ENCODE assay signal across 8 cellular contexts in the genomic region with DNA sequence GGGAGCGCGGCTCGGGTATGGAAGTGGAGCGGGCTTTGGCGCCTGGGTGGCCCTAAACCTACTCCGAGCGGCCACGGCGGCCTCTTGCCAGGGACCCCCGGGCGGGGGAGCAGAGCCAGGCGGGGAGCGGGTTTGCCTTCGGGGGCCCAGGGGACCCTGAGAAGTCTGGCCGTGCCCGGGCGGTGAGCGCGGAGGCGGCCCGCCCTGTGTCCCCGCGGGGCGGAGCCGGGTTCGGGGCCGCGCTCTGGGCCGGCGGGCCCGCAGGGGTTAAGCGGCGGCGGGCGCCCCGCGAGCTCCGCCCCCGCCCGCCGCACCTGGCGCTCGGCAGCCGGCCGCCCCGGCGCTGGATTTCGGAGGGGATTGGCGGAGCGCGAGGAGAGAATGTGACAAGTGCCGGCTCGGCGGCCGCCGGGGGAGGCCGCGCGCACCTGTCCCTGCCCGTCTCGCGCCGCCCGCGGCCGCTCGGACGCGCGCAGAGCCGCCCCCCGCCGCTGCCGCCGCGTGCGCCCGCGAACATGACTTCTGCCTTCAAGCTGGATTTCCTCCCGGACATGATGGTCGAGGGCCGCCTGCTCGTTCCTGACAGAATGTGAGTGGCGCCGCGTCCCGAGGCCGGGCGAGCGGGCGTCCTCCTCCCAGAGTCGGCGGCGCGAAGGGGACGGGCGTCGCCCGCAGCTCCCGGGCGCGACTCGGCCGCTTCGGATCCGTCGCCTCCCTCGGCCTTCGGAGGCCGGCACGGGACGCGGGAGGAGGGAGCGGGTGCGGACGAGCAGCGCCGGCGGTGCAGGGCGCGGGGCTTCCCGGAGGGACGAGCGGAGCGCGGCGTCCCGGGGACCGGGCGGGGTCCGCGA. TPM values are rescaled to one million over a fixed set of nuclear protein-coding genes. Genes with fewer than 3 reads are reported as not detected.
DNase-seq lines count a peak whose midpoint lies in the region; ATAC-seq lines count a peak whose summit lies in the region.

A gene (plus strand): TSS at position 298 of the 851 bp plus-strand sequence. CDS start 218 bp downstream, at position 516.

- no peak within 1 kb of the TSS for H3K9ac ChIP-seq in SK-N-MC (ENCODE audit: insufficient read length)

- no peaks in the 10 kb centered on the region for H3K9me3 ChIP-seq in SK-N-MC (ENCODE audit: low read depth, low read length)
- H3K9me3 ChIP-seq in right cardiac atrium (ENCODE audit: control insufficient read depth, low read length), result no peaks in the 10 kb centered on the region

- H3K27me3 ChIP-seq in right cardiac atrium (ENCODE audit: control insufficient read depth, insufficient read depth), result no peaks in the 10 kb centered on the region

- intact Hi-C loops in right cardiac atrium (cut with DNase I), result loop anchor here in 2 of 4 donors (10.0 kb wide), 2 partner anchors 103 to 223 kb away; no protein-coding TSS in a partner anchor

- no peaks in the 10 kb centered on the region for H3K36me3 ChIP-seq in SK-N-MC (ENCODE audit: insufficient read depth, low read length)

- no peak within 1 kb of the TSS for H3K27ac ChIP-seq in SK-N-MC
- peak within 1 kb of the TSS; percentile 78 for H3K27ac ChIP-seq in adipose tissue (ENCODE audit: low read depth, low read length)
- peak within 1 kb of the TSS; percentile 94 for H3K27ac ChIP-seq in right cardiac atrium (ENCODE audit: low read length)

- peak; percentile 74 for ATAC-seq in HG03045 (IDR thresholded peaks at IDR 0.05; ENCODE audit: unreplicated experiment)
- ATAC-seq in right cardiac atrium, result peak; percentile 79
- no peak for ATAC-seq in GM18870 (IDR thresholded peaks at IDR 0.05; ENCODE audit: unreplicated experiment)

- H3K4me3 ChIP-seq in SK-N-MC, result peak within 1 kb of the TSS; percentile 33; the same call in 1 of the 2 replicates
- H3K4me3 ChIP-seq in right cardiac atrium (ENCODE audit: low read length), result peak within 1 kb of the TSS; percentile 66

- peaks cover 4% of the 10 kb centered on the region for H3K4me1 ChIP-seq in right cardiac atrium (ENCODE audit: control insufficient read depth, insufficient read depth, low read length)

- 0 to 1% (median 0%) methylated on average over 76 to 132 of the region's 132 CpGs for WGBS in adipose tissue, 3 donors
- 1% methylated on average over 132 of the region's 132 CpGs for whole genome bisulfite sequencing in right cardiac atrium

- DNase-seq in DMS53 (lab: John Stamatoyannopoulos, UW), result peak; percentile 74
- no peak for DNase-seq in DMS53 treated with DMSO at 0.1 percent for 48 hours (lab: John Stamatoyannopoulos, UW; ENCODE audit: unreplicated experiment)
- DNase-seq in SK-N-MC (ENCODE audit: low read depth, low spot score), result no peak
- peak; percentile 67 to 87 (median 86) for DNase-seq in right cardiac atrium
- no peak for DNase-seq in pulmonary artery endothelial cell (ENCODE audit: low read depth, low spot score)

RNA-seq across cellular contexts. Expression of the gene that starts here (rescaled TPM):
- polyA plus RNA-seq in adipose tissue (10 to 100 TPM in 2 of 3 donors, 1 to 10 TPM in 1; 3.5 to 26.7 (median 26.0) TPM), right cardiac atrium (19.4 TPM)
- total RNA-seq in right cardiac atrium (10 to 100 TPM; 73.7 to 87.0 (median 81.1) TPM), pulmonary artery endothelial cell (11.5 and 12.5 TPM in 2 replicates)

Comparison
In these comparisons a context has a peak if more than half of its experiments do, and no peak if none do; other contexts are left out.
1. DNase-seq: peak in DMS53 (single experiment) and right cardiac atrium (3 of 3); none in DMS53 treated with DMSO at 0.1 percent for 48 hours (single experiment), SK-N-MC (single experiment) and pulmonary artery endothelial cell (single experiment).